In genomic region chr3:47503033-47503432, GRCh38 we compare ENCODE assay signal across 1 cellular context.
TF ChIP-seq lines count a peak whose summit lies in the region.

No MANE protein-coding gene starts in this region.

TF ChIP-seq in K562, 482 proteins besides CTCF, POLR2A, EP300 and RAD21 (continued from another document and continues in another):
- TF ChIP-seq ZBTB40 (IDR thresholded peaks at IDR 0.05) (no peak), ZBTB40 (CRISPR knock-in tag; IDR thresholded peaks at IDR 0.05) (no peak), ZSCAN32 (CRISPR knock-in tag; IDR thresholded peaks at IDR 0.05) (no peak), ELF1 (tag; IDR thresholded peaks at IDR 0.05) (no peak), KAT8 (IDR thresholded peaks at IDR 0.05; ENCODE audit: low read depth) (no peak), FOXJ2 (tag; IDR thresholded peaks at IDR 0.05) (no peak), ZNF263 (CRISPR knock-in tag; IDR thresholded peaks at IDR 0.05; ENCODE audit: borderline replicate concordance) (no peak), KAT7 (CRISPR knock-in tag; IDR thresholded peaks at IDR 0.05; ENCODE audit: borderline replicate concordance) (no peak), DIDO1 (tag; IDR thresholded peaks at IDR 0.05; ENCODE audit: low read depth) (no peak), THAP12 (CRISPR knock-in tag; IDR thresholded peaks at IDR 0.05) (no peak), ZBED1 (IDR thresholded peaks at IDR 0.05) (no peak), SNRNP70 (optimal IDR thresholded peaks at IDR 0.05; ENCODE audit: low read depth, low read length) (no peak), ETS1 (conservative IDR thresholded peaks at IDR 0.05; ENCODE audit: control insufficient read depth, low read depth, low read length) (no peak), BACH1 (tag; IDR thresholded peaks at IDR 0.05) (no peak), ZNF165 (CRISPR knock-in tag; IDR thresholded peaks at IDR 0.05; ENCODE audit: borderline replicate concordance) (no peak), YY1 (IDR thresholded peaks at IDR 0.05; ENCODE audit: borderline replicate concordance in 1 of 3, control insufficient read depth in 1 of 3, extremely low read depth in 1 of 3, insufficient read depth in 3 of 3, insufficient read length in 1 of 3, insufficient replicate concordance in 2 of 3, low read depth in 1 of 3, low read length in 2 of 3) (peak in 2 of 3 experiments; percentile 23 to 83), JUNB (CRISPR knock-in tag; conservative IDR thresholded peaks at IDR 0.05) (no peak), ZSCAN29 (IDR thresholded peaks at IDR 0.05) (peak; percentile 35; the same call in 1 of the 2 replicates), FOXK2 (conservative IDR thresholded peaks at IDR 0.05 in 1 of 2, IDR thresholded peaks at IDR 0.05 in 1 of 2; ENCODE audit: low read depth in 2 of 2) (no peak), EGR1 (conservative IDR thresholded peaks at IDR 0.05) (peak; percentile 94), CSDE1 (IDR thresholded peaks at IDR 0.05) (no peak), ZFP1 (CRISPR knock-in tag; IDR thresholded peaks at IDR 0.05) (no peak), NR1H2 (CRISPR knock-in tag; IDR thresholded peaks at IDR 0.05) (no peak), ZNF274 (IDR thresholded peaks at IDR 0.05; ENCODE audit: borderline replicate concordance, low read depth, low read length) (no peak), DPF2 (IDR thresholded peaks at IDR 0.05) (peak; percentile 90), ZFX (CRISPR knock-in tag; IDR thresholded peaks at IDR 0.05) (no peak), PCBP1 (IDR thresholded peaks at IDR 0.05; ENCODE audit: low read depth, low read length, poor library complexity, severe bottlenecking) (no peak), CBX2 (IDR thresholded peaks at IDR 0.05; ENCODE audit: insufficient read depth, low read length, poor library complexity, severe bottlenecking) (no peak), PCBP2 (IDR thresholded peaks at IDR 0.05; ENCODE audit: low read depth, low read length, poor library complexity, severe bottlenecking) (no peak)
- TF ChIP-seq, protein P1, sequence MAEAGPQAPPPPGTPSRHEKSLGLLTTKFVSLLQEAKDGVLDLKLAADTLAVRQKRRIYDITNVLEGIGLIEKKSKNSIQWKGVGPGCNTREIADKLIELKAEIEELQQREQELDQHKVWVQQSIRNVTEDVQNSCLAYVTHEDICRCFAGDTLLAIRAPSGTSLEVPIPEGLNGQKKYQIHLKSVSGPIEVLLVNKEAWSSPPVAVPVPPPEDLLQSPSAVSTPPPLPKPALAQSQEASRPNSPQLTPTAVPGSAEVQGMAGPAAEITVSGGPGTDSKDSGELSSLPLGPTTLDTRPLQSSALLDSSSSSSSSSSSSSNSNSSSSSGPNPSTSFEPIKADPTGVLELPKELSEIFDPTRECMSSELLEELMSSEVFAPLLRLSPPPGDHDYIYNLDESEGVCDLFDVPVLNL (CRISPR knock-in tag; IDR thresholded peaks at IDR 0.05; ENCODE audit: low read depth) = no peak
- TF ChIP-seq, protein P2, sequence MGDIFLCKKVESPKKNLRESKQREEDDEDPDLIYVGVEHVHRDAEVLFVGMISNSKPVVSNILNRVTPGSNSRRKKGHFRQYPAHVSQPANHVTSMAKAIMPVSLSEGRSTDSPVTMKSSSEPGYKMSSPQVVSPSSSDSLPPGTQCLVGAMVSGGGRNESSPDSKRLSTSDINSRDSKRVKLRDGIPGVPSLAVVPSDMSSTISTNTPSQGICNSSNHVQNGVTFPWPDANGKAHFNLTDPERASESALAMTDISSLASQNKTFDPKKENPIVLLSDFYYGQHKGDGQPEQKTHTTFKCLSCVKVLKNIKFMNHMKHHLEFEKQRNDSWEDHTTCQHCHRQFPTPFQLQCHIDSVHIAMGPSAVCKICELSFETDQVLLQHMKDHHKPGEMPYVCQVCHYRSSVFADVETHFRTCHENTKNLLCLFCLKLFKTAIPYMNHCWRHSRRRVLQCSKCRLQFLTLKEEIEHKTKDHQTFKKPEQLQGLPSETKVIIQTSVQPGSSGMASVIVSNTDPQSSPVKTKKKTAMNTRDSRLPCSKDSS (IDR thresholded peaks at IDR 0.05; ENCODE audit: low read depth, partially characterized antibody) = no peak
- TF ChIP-seq, protein P3, sequence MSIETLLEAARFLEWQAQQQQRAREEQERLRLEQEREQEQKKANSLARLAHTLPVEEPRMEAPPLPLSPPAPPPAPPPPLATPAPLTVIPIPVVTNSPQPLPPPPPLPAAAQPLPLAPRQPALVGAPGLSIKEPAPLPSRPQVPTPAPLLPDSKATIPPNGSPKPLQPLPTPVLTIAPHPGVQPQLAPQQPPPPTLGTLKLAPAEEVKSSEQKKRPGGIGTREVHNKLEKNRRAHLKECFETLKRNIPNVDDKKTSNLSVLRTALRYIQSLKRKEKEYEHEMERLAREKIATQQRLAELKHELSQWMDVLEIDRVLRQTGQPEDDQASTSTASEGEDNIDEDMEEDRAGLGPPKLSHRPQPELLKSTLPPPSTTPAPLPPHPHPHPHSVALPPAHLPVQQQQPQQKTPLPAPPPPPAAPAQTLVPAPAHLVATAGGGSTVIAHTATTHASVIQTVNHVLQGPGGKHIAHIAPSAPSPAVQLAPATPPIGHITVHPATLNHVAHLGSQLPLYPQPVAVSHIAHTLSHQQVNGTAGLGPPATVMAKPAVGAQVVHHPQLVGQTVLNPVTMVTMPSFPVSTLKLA (conservative IDR thresholded peaks at IDR 0.05) = no peak
- TF ChIP-seq, protein P4, sequence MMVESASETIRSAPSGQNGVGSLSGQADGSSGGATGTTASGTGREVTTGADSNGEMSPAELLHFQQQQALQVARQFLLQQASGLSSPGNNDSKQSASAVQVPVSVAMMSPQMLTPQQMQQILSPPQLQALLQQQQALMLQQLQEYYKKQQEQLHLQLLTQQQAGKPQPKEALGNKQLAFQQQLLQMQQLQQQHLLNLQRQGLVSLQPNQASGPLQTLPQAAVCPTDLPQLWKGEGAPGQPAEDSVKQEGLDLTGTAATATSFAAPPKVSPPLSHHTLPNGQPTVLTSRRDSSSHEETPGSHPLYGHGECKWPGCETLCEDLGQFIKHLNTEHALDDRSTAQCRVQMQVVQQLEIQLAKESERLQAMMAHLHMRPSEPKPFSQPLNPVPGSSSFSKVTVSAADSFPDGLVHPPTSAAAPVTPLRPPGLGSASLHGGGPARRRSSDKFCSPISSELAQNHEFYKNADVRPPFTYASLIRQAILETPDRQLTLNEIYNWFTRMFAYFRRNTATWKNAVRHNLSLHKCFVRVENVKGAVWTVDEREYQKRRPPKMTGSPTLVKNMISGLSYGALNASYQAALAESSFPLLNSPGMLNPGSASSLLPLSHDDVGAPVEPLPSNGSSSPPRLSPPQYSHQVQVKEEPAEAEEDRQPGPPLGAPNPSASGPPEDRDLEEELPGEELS (CRISPR knock-in tag; IDR thresholded peaks at IDR 0.05; ENCODE audit: borderline replicate concordance) = no peak
- TF ChIP-seq, protein P5, sequence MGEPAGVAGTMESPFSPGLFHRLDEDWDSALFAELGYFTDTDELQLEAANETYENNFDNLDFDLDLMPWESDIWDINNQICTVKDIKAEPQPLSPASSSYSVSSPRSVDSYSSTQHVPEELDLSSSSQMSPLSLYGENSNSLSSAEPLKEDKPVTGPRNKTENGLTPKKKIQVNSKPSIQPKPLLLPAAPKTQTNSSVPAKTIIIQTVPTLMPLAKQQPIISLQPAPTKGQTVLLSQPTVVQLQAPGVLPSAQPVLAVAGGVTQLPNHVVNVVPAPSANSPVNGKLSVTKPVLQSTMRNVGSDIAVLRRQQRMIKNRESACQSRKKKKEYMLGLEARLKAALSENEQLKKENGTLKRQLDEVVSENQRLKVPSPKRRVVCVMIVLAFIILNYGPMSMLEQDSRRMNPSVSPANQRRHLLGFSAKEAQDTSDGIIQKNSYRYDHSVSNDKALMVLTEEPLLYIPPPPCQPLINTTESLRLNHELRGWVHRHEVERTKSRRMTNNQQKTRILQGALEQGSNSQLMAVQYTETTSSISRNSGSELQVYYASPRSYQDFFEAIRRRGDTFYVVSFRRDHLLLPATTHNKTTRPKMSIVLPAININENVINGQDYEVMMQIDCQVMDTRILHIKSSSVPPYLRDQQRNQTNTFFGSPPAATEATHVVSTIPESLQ (CRISPR knock-in tag; IDR thresholded peaks at IDR 0.05) = no peak
- TF ChIP-seq, protein P6, sequence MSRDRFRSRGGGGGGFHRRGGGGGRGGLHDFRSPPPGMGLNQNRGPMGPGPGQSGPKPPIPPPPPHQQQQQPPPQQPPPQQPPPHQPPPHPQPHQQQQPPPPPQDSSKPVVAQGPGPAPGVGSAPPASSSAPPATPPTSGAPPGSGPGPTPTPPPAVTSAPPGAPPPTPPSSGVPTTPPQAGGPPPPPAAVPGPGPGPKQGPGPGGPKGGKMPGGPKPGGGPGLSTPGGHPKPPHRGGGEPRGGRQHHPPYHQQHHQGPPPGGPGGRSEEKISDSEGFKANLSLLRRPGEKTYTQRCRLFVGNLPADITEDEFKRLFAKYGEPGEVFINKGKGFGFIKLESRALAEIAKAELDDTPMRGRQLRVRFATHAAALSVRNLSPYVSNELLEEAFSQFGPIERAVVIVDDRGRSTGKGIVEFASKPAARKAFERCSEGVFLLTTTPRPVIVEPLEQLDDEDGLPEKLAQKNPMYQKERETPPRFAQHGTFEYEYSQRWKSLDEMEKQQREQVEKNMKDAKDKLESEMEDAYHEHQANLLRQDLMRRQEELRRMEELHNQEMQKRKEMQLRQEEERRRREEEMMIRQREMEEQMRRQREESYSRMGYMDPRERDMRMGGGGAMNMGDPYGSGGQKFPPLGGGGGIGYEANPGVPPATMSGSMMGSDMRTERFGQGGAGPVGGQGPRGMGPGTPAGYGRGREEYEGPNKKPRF (IDR thresholded peaks at IDR 0.05; ENCODE audit: low read depth, low read length) = no peak
